In the genomic region with DNA sequence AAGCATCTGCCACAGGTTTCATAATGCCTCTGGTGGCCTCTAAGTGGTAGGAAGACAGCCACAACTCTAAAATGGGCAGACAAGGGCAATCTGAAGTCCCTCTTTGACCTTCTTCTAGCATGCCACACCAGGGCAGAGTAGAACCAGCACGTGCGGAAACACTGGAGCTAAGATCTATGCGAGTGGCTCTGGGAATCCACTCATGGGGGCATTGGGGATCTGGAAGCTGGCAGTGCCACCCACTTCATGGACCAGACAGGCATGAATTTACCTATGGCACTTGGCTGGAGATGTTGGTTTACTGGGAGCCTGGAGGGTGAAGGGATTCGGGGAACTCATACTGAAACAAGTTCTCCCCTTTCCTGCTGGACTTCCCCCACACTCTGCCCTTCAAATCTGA, we compare ENCODE assay signal across 3 cellular contexts.
"Had no signal": no experiment of that assay in that cellular context is flagged by ENCODE, and none has a peak within 500 bp of the region (broad histone marks: within the 10 kb centered on the region; RNA-seq: fewer than 3 reads in every experiment).

No MANE protein-coding gene starts in this region.

- ATAC-seq: GM12878 had no signal

- H3K4me3 ChIP-seq: GM12878 had no signal

- DNase-seq: GDM1, GF-D8 had no signal
